3 cellular contexts compared by ENCODE assay signal in genomic region chr19:12947702-12948596, GRCh38.
TF ChIP-seq lines count a peak whose summit lies in the region.

No MANE protein-coding gene starts in this region.

TF ChIP-seq in A549, 52 proteins besides CTCF, POLR2A, EP300 and RAD21:
- TF ChIP-seq EHMT2 (IDR thresholded peaks at IDR 0.05; ENCODE audit: low read depth) (no peak), MAZ (IDR thresholded peaks at IDR 0.05; ENCODE audit: borderline replicate concordance, low read depth, low read length) (no peak), HOXA7 (CRISPR knock-in tag; IDR thresholded peaks at IDR 0.05) (no peak)

TF ChIP-seq in HepG2, 621 proteins besides CTCF, POLR2A, EP300 and RAD21:
- no peak for TF ChIP-seq ZNF792 (CRISPR knock-in tag; IDR thresholded peaks at IDR 0.05)
- TF ChIP-seq RBFOX2 (IDR thresholded peaks at IDR 0.05; ENCODE audit: low read depth, low read length): 0 out of 2 replicates have a peak, but pooled peaks have one; percentile 6
- TF ChIP-seq POLR2G (IDR thresholded peaks at IDR 0.05; ENCODE audit: low read depth, low read length): peak; percentile 33; the same call in 1 of the 2 replicates
- TF ChIP-seq ZNF75D (CRISPR knock-in tag; IDR thresholded peaks at IDR 0.05; ENCODE audit: borderline replicate concordance): no peak
TF ChIP-seq in HepG2: peak in this region for 2.

TF ChIP-seq in GM12891, 5 proteins besides CTCF, POLR2A, EP300 and RAD21:
- no peak for TF ChIP-seq POLR2AphosphoS5 (IDR thresholded peaks at IDR 0.05; ENCODE audit: low read depth, low read length)
- no peak for TF ChIP-seq SPI1 (IDR thresholded peaks at IDR 0.05; ENCODE audit: low read depth, low read length)
- TF ChIP-seq POU2F2 (IDR thresholded peaks at IDR 0.05; ENCODE audit: low read depth, low read length): no peak
- no peak for TF ChIP-seq TAF1 (IDR thresholded peaks at IDR 0.05; ENCODE audit: low read depth, low read length)
- no peak for TF ChIP-seq PAX5 (IDR thresholded peaks at IDR 0.05; ENCODE audit: insufficient read depth, low read length, severe bottlenecking)
